Comparison of ENCODE assay signal across 8 cellular contexts in the genomic region with DNA sequence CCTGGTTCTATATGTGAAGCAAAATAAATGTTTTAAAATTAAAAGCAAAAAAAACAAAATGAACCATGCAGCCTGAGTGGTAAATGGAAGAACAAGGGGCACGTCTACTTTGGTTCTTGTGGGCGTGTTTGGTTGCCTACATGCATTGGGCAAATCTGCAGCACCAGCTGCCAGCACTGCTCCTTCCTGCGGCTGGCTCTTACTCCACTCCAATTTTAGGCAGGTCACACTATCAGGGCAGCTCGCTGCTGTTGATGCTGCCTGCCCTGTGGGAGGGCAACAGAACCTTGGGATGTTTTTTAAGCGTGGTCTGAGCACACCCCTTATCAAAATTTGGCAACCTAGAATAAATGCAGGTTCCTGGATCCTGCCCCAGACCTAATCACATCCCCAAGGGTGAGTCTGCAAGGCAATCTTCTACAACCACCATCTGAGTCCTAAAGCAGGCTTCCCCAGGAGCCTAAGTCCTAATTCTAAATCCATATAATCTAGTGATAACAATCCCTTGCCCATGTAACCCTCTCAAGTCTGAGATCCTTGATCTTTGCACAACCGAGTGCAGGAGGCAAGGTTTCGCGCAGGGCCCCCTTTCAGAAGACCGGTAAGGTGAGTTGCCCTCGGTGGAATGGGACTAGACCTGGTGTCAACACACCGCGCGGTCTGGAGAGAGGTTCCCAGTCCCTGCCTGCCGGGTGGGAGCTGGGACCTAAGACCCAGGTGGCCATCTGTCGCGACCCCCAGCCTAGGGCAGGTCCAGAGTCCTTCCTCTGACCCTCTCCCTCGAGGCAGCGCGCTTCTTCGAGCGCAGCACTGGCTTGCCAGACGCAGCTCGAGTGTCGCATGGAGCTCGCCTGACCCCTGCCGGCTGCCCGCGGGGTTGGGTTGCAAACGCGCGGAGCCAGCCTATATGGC. TPM values are rescaled to one million over a fixed set of nuclear protein-coding genes. Genes with fewer than 3 reads are reported as not detected.
DNase-seq lines count a peak whose midpoint lies in the region; ATAC-seq and TF ChIP-seq lines count a peak whose summit lies in the region.

No MANE protein-coding gene starts in this region.

- H3K4me3 ChIP-seq in HAP-1 (no peak overlapping the region), lung (no peak overlapping the region)

- intact Hi-C loops in dendritic cell treated with granulocyte-macrophage colony-stimulating factor and Interleukin-4, amounts not matched to agents 40 ng/mL and 50 ng/mL, for 4 days (cut with micrococcal nuclease): loop anchor here (1.0 to 10.0 kb wide), 4 partner anchors 53 to 204 kb away; partner anchors contain the start of gene ANKRD63

- peaks cover 6% of the 10 kb centered on the region for H3K27me3 Mint-ChIP-seq in dendritic cell treated with granulocyte-macrophage colony-stimulating factor and Interleukin-4, amounts not matched to agents 40 ng/mL and 50 ng/mL, for 4 days

- H3K4me3 Mint-ChIP-seq in dendritic cell treated with granulocyte-macrophage colony-stimulating factor and Interleukin-4, amounts not matched to agents 40 ng/mL and 50 ng/mL, for 4 days: peak overlapping the region; percentile 32

- WGBS in lung, 2 donors: 15% methylated on average over 31 of the region's 31 CpGs

- in situ Hi-C loops in HAP-1 (cut with MboI; ENCODE audit: low sequenced_read_pairs): no loop called here

- no peaks in the 10 kb centered on the region for H3K9me3 ChIP-seq in HAP-1
- no peaks in the 10 kb centered on the region for H3K9me3 ChIP-seq in lung (ENCODE audit: control insufficient read depth in 2 of 2, insufficient read depth in 1 of 2, low read length in 1 of 2)

- no peak overlapping the region for H3K27ac Mint-ChIP-seq in dendritic cell treated with granulocyte-macrophage colony-stimulating factor and Interleukin-4, amounts not matched to agents 40 ng/mL and 50 ng/mL, for 4 days

- peak; percentile 93 for TF ChIP-seq CTCF in lung (IDR thresholded peaks at IDR 0.05; ENCODE audit: control extremely low read depth, extremely low read depth)

- no peak overlapping the region for H3K27ac ChIP-seq in lung (ENCODE audit: low read depth in 1 of 2, low read length in 1 of 2)

- H3K4me1 Mint-ChIP-seq in dendritic cell treated with granulocyte-macrophage colony-stimulating factor and Interleukin-4, amounts not matched to agents 40 ng/mL and 50 ng/mL, for 4 days (ENCODE audit: low read depth): peaks cover 25% of the 10 kb centered on the region

- H3K9me3 Mint-ChIP-seq in dendritic cell treated with granulocyte-macrophage colony-stimulating factor and Interleukin-4, amounts not matched to agents 40 ng/mL and 50 ng/mL, for 4 days: no peaks in the 10 kb centered on the region

- DNase-seq in Daoy (ENCODE audit: low read depth) (peak; percentile 76), HAP-1 (ENCODE audit: low spot score in 2 of 2) (peak; percentile 36 to 87), NCI-H446 (lab: John Stamatoyannopoulos, UW) (peak; percentile 53 to 80), lung (ENCODE audit: low spot score) (peak; percentile 85), cortex of kidney (lab: John Stamatoyannopoulos, UW) (no peak)
- DNase-seq in activated CD4-positive, alpha-beta T cell treated with anti-CD3 and anti-CD28 coated beads, Interleukin-2, amount 50 U/mL, for 1 hour: peak; percentile 84
- peak; percentile 37 for DNase-seq in stimulated activated CD8-positive, alpha-beta memory T cell treated with anti-CD3 and anti-CD28 coated beads, Interleukin-12 subunit alpha, Interleukin-12 subunit beta, amount 100 ng/mL, for 24 hours (ENCODE audit: extremely low read depth)

- ATAC-seq in lung (ENCODE audit: insufficient read depth, low FRiP score): peak; percentile 88

- H3K36me3 ChIP-seq in HAP-1 (replicated peaks) (peaks cover 17% of the 10 kb centered on the region), lung (ENCODE audit: control insufficient read depth in 2 of 2, insufficient read depth in 2 of 2, low read length in 2 of 2) (peaks cover 0 to 8% of the 10 kb centered on the region in 2 donors)

- no peaks in the 10 kb centered on the region for H3K27me3 ChIP-seq in HAP-1 (ENCODE audit: low read depth)
- H3K27me3 ChIP-seq in lung (ENCODE audit: control insufficient read depth, insufficient read depth): no peaks in the 10 kb centered on the region

- peaks cover 25% of the 10 kb centered on the region for H3K36me3 Mint-ChIP-seq in dendritic cell treated with granulocyte-macrophage colony-stimulating factor and Interleukin-4, amounts not matched to agents 40 ng/mL and 50 ng/mL, for 4 days (ENCODE audit: low read depth)

- peaks cover 8% of the 10 kb centered on the region; the same call in 1 of the 2 replicates for H3K4me1 ChIP-seq in HAP-1
- peaks cover 0 to 3% of the 10 kb centered on the region in 2 donors for H3K4me1 ChIP-seq in lung (ENCODE audit: control insufficient read depth in 2 of 2, insufficient read depth in 2 of 2, low read length in 2 of 2)

RNA-seq across cellular contexts. Expression of gene IVD, which starts 15.9 kb away (rescaled TPM):
- total RNA-seq in Daoy (2014; rRNA removed; shearing (Covaris generic)): 17.9 and 23.4 TPM in 2 replicates
- 10 to 100 TPM; 51.0 to 87.8 TPM for total RNA-seq in lung
- 10 to 100 TPM; 41.4 to 47.6 TPM for polyA plus RNA-seq in lung

RNA-seq across cellular contexts. Expression of gene BAHD1, which starts 19.3 kb away (rescaled TPM):
- 10.8 and 11.0 TPM in 2 replicates for total RNA-seq in Daoy (2014; rRNA removed; shearing (Covaris generic))
- total RNA-seq in lung: 10 to 100 TPM; 11.3 to 28.1 TPM
- 10 to 100 TPM; 12.8 to 14.5 TPM for polyA plus RNA-seq in lung

RNA-seq across cellular contexts. Expression of gene KNSTRN, which starts 39.0 kb away (rescaled TPM):
- total RNA-seq in Daoy (2014; rRNA removed; shearing (Covaris generic)): 91.9 and 144 TPM in 2 replicates
- total RNA-seq in lung: 10 to 100 TPM; 14.8 to 16.6 TPM
- polyA plus RNA-seq in lung: 10 to 100 TPM in 1 of 2 donors, 1 to 10 TPM in 1; 7.5 to 13.2 TPM

RNA-seq across cellular contexts. Expression of gene CHST14, which starts 49.3 kb away (rescaled TPM):
- total RNA-seq in Daoy (2014; rRNA removed; shearing (Covaris generic)): 11.3 and 16.6 TPM in 2 replicates
- 10 to 100 TPM; 13.6 to 20.0 TPM for total RNA-seq in lung
- polyA plus RNA-seq in lung: 10 to 100 TPM in 1 of 2 donors, 1 to 10 TPM in 1; 9.8 to 10.4 TPM
